ENCODE assay signal across 23 cellular contexts in genomic region chr4:175071123-175071522, GRCh38.
"Had no signal": no experiment of that assay in that cellular context is flagged by ENCODE, and none has a peak within 500 bp of the region (broad histone marks: within the 10 kb centered on the region; RNA-seq: fewer than 3 reads in every experiment).

No MANE protein-coding gene starts in this region.

- H3K27ac Mint-ChIP-seq: activated CD4-positive, alpha-beta T cell treated with anti-CD3 and anti-CD28 coated beads, Interleukin-2, amount 10 ng/mL, durations not matched to agents 24 days and 14 days; activated T-cell treated with anti-CD3 and anti-CD28 coated beads, Interleukin-2, amount 50 U/mL, for 72 hours; endodermal cell; nephron progenitor cell; stimulated activated naive CD8-positive, alpha-beta T cell treated with anti-CD3 and anti-CD28 coated beads, Interleukin-15, amount 100 ng/mL, for 72 hours; T-cell had no signal

- H3K27me3 Mint-ChIP-seq: activated CD4-positive, alpha-beta T cell treated with anti-CD3 and anti-CD28 coated beads, Interleukin-2, amount 10 ng/mL, durations not matched to agents 24 days and 14 days; stimulated activated naive CD8-positive, alpha-beta T cell treated with anti-CD3 and anti-CD28 coated beads, Interleukin-15, amount 100 ng/mL, for 72 hours; T-cell had no signal

- H3K4me1 Mint-ChIP-seq: activated CD4-positive, alpha-beta T cell treated with anti-CD3 and anti-CD28 coated beads, Interleukin-2, amount 10 ng/mL, durations not matched to agents 24 days and 14 days; nephron progenitor cell; stimulated activated naive CD8-positive, alpha-beta T cell treated with anti-CD3 and anti-CD28 coated beads, Interleukin-15, amount 100 ng/mL, for 72 hours; T-cell had no signal

- H3K27ac ChIP-seq: body of pancreas, epithelial cell of prostate, lower lobe of right lung, skin epidermis, suprapubic skin, transverse colon had no signal

- H3K4me3 Mint-ChIP-seq: activated CD4-positive, alpha-beta T cell treated with anti-CD3 and anti-CD28 coated beads, Interleukin-2, amount 10 ng/mL, durations not matched to agents 24 days and 14 days; activated T-cell treated with anti-CD3 and anti-CD28 coated beads, Interleukin-2, amount 50 U/mL, for 72 hours; endodermal cell; nephron progenitor cell; stimulated activated naive CD8-positive, alpha-beta T cell treated with anti-CD3 and anti-CD28 coated beads, Interleukin-15, amount 100 ng/mL, for 72 hours; T-cell had no signal

- DNase-seq: activated CD4-positive, alpha-beta T cell treated with anti-CD3 and anti-CD28 coated beads, Interleukin-2, amount 10 ng/mL, durations not matched to agents 24 days and 14 days; activated effector memory CD4-positive, alpha-beta T cell treated with anti-CD3 and anti-CD28 coated beads, Interleukin-2, amount 50 U/mL, for 16 hours; activated naive CD4-positive, alpha-beta T cell treated with anti-CD3 and anti-CD28 coated beads, Interleukin-2, amount 50 U/mL, for 16 hours; activated T-cell treated with anti-CD3 and anti-CD28 coated beads, Interleukin-2, amount 50 U/mL, for 72 hours; body of pancreas; caudate nucleus; endodermal cell; foreskin melanocyte; hypothalamus; lower lobe of right lung; midbrain; nephron progenitor cell; occipital lobe; retina; stimulated activated CD4-positive, alpha-beta T cell treated with anti-CD3 and anti-CD28 coated beads, Interleukin-15, amount 100 ng/mL, for 24 hours; stimulated activated CD4-positive, alpha-beta T cell treated with anti-CD3 and anti-CD28 coated beads, Interleukin-2, amount 100 ng/mL, for 48 hours; stimulated activated naive CD8-positive, alpha-beta T cell treated with anti-CD3 and anti-CD28 coated beads, Interleukin-15, amount 100 ng/mL, for 72 hours; T-cell; transverse colon; uterus had no signal

- H3K9me3 Mint-ChIP-seq: activated CD4-positive, alpha-beta T cell treated with anti-CD3 and anti-CD28 coated beads, Interleukin-2, amount 10 ng/mL, durations not matched to agents 24 days and 14 days; endodermal cell; nephron progenitor cell had no signal

- H3K36me3 Mint-ChIP-seq: T-cell had no signal

- H3K27me3 ChIP-seq: body of pancreas, suprapubic skin, transverse colon, uterus had no signal

- H3K4me3 ChIP-seq: body of pancreas, lower lobe of right lung, skin epidermis, suprapubic skin, transverse colon, uterus had no signal
